Comparison of ENCODE assay signal across 14 cellular contexts in the genomic region with DNA sequence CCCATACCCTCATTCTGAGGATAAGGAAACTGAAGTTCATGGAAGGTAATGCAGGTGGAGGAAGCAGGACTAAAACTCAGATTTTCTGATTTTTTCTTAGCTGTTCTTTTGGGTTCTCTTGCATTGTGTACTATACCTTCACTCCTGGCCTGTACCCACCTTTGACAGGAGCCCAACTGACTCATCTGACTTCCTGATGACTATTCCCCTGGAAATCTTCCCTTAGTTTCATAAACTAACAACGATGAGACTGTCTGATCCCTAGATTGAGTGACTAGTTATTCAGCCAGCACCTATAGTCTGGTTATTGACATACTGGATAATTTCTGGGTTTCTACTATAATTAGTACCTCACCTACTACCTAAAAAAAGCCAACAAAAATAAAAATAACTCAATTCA.
"Had no signal": no experiment of that assay in that cellular context is flagged by ENCODE, and none has a peak within 500 bp of the region (broad histone marks: within the 10 kb centered on the region; RNA-seq: fewer than 3 reads in every experiment).

No MANE protein-coding gene starts in this region.

- H3K4me3 ChIP-seq: heart left ventricle, left ventricle myocardium inferior, thyroid gland had no signal

- H3K27me3 ChIP-seq: thyroid gland had no signal

- H3K4me1 ChIP-seq: heart left ventricle, left ventricle myocardium inferior had no signal

- ATAC-seq: activated naive CD4-positive, alpha-beta T cell treated with anti-CD3 and anti-CD28 coated beads, Interleukin-2, amount 50 U/mL, for 72 hours; activated T-cell treated with anti-CD3 and anti-CD28 coated beads, Interleukin-2, amount 50 U/mL, for 4 hours; heart left ventricle had no signal

- H3K9me3 ChIP-seq: heart left ventricle, left ventricle myocardium inferior, thyroid gland had no signal

- H3K36me3 ChIP-seq: heart left ventricle, left ventricle myocardium inferior, thyroid gland had no signal

- H3K27ac ChIP-seq: heart left ventricle, left ventricle myocardium inferior, thyroid gland had no signal

- DNase-seq: activated CD4-positive, alpha-beta memory T cell treated with anti-CD3 and anti-CD28 coated beads for 36 hours; activated CD4-positive, alpha-beta T cell treated with anti-CD3 and anti-CD28 coated beads for 1 hour; activated effector memory CD4-positive, alpha-beta T cell treated with anti-CD3 and anti-CD28 coated beads, Interleukin-2, amount 50 U/mL, for 16 hours; activated T-cell treated with anti-CD3 and anti-CD28 coated beads, Interleukin-2, amount 50 U/mL, for 4 hours; amniotic stem cell; endodermal cell; foreskin melanocyte; heart left ventricle; left ventricle myocardium inferior; mesenchymal stem cell; nephron progenitor cell; stimulated activated CD4-positive, alpha-beta T cell treated with anti-CD3 and anti-CD28 coated beads, Interleukin-4, amount 100 ng/mL, for 4 hours; thyroid gland had no signal
